ENCODE assay signal across 14 cellular contexts in the genomic region with DNA sequence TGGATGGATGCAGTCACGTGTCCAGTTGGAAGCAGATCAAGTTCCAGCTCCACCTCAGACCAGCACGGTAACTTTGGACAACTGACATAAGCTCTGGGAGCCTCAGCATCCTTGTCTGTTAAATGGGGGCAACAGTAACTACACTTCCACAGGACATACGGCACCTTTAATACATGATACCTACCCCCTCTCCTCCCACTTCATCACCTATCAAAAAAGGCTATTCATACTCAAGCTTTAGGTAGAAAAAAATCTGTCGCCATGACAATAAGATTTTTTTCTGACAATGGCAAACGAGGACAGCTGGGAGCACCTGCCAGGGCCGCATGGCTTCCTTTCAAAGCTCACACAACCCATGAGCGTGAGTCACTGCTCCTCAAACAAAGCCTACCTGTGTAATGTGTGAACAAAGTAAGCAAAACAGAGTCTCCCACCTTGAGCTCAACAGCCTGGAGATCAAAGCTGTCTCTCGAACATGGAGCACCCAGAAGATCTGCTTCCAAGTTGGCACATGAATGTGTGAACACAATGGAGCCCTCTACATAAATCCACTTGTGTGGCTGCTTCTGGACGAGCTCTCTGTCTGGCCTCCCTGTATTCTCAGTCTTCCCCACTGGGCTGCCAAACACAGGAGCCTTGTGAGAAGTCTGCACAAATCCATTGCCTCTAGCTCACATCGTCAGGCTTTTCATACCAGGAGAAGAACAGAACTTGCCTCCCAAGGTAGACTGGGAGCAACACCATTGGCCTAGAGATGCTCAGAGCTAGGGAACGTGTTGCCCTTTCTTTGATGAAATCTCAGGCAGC.
A peak's percentile ranks its signal among the peaks of the same experiment; 100 is the strongest.
DNase-seq lines count a peak whose midpoint lies in the region; ATAC-seq and TF ChIP-seq lines count a peak whose summit lies in the region.
"Had no signal": no experiment of that assay in that cellular context is flagged by ENCODE, and none has a peak within 500 bp of the region (broad histone marks: within the 10 kb centered on the region; RNA-seq: fewer than 3 reads in every experiment).

No MANE protein-coding gene starts in this region.

- peak overlapping the region; percentile 59 for H3K27ac ChIP-seq in 22Rv1
- H3K27ac ChIP-seq: neutrophil had no signal

- ATAC-seq in HG03457 (IDR thresholded peaks at IDR 0.05; ENCODE audit: unreplicated experiment): no peak
- ATAC-seq in GM18909 (IDR thresholded peaks at IDR 0.05; ENCODE audit: poor library complexity, unreplicated experiment): no peak
- ATAC-seq: stimulated activated effector memory CD8-positive, alpha-beta T cell treated with anti-CD3 and anti-CD28 coated beads, Interleukin-12 subunit alpha, Interleukin-12 subunit beta, amount 100 ng/mL, for 72 hours had no signal

- in situ Hi-C loops in SK-MEL-5 (cut with HindIII; ENCODE audit: low pct_unique_long_range_greater_than_20kb, low sequenced_read_pairs): no loop called here

- DNase-seq in NCI-H2029 (lab: John Stamatoyannopoulos, UW): peak; percentile 94
- peak; percentile 85 for DNase-seq in SK-MEL-5 (ENCODE audit: low read depth, low spot score)
- peak; percentile 73 for DNase-seq in left kidney (ENCODE audit: low read depth, low spot score)
- DNase-seq in activated gamma-delta T cell (lab: John Stamatoyannopoulos, UW): no peak
- DNase-seq in stimulated activated CD4-positive, alpha-beta T cell treated with anti-CD3 and anti-CD28 coated beads, Interleukin-4, amount 100 ng/mL, for 4 hours: no peak
- DNase-seq: DND-41, kidney glomerular epithelial cell, NCI-H226, SK-N-SH had no signal

- no peak for TF ChIP-seq CTCF in 22Rv1 (IDR thresholded peaks at IDR 0.05)

Comparison
In these comparisons a context has a peak if more than half of its experiments do, and no peak if none do; other contexts are left out.
1. DNase-seq: peak in NCI-H2029 (single experiment), SK-MEL-5 (single experiment) and left kidney (single experiment); none in activated gamma-delta T cell (single experiment) and stimulated activated CD4-positive, alpha-beta T cell treated with anti-CD3 and anti-CD28 coated beads, Interleukin-4, amount 100 ng/mL, for 4 hours (0 of 2).